In genomic region chr15:55318588-55319494, GRCh38 we compare ENCODE assay signal across 1 cellular context.
TF ChIP-seq lines count a peak whose summit lies in the region.

Gene PIGB, plus strand, starts transcription at chr15:55319222. Its CDS starts 29 bp downstream, at chr15:55319251.
Gene PIGBOS1, minus strand, starts transcription at chr15:55319123. Its CDS starts 1,331 bp downstream, at chr15:55317792.

TF ChIP-seq in K562, 482 proteins besides CTCF, POLR2A, EP300 and RAD21 (continued from another document and continues in another):
- TF ChIP-seq SUPT5H (IDR thresholded peaks at IDR 0.05) = peak; percentile 89
- no peak for TF ChIP-seq FIP1L1 (IDR thresholded peaks at IDR 0.05; ENCODE audit: low read depth, low read length, poor library complexity, severe bottlenecking)
- no peak for TF ChIP-seq CAMTA2 (CRISPR knock-in tag; conservative IDR thresholded peaks at IDR 0.05)
- TF ChIP-seq PPARD (CRISPR knock-in tag; IDR thresholded peaks at IDR 0.05) = no peak
- TF ChIP-seq SMAD4 (CRISPR knock-in tag; conservative IDR thresholded peaks at IDR 0.05) = 0 out of 2 replicates have a peak, but pooled peaks have one; percentile 36
- peak; percentile 52; the same call in 1 of the 2 replicates for TF ChIP-seq ZNF511 (CRISPR knock-in tag; IDR thresholded peaks at IDR 0.05)
- no peak for TF ChIP-seq U2AF2 (optimal IDR thresholded peaks at IDR 0.05; ENCODE audit: low read depth, low read length)
- no peak for TF ChIP-seq IRF1 (CRISPR knock-in tag; IDR thresholded peaks at IDR 0.05; ENCODE audit: borderline replicate concordance)
- TF ChIP-seq ZNF174 (CRISPR knock-in tag; IDR thresholded peaks at IDR 0.05) = no peak
- no peak for TF ChIP-seq THAP12 (CRISPR knock-in tag; IDR thresholded peaks at IDR 0.05)
- TF ChIP-seq TCFL5 (CRISPR knock-in tag; conservative IDR thresholded peaks at IDR 0.05) = no peak
- TF ChIP-seq KLF13 (tag; IDR thresholded peaks at IDR 0.05; ENCODE audit: borderline replicate concordance, low read depth) = peak; percentile 48; the same call in 1 of the 2 replicates
- TF ChIP-seq CXXC5 (CRISPR knock-in tag; IDR thresholded peaks at IDR 0.05) = peak; percentile 85
- peak; percentile 92 for TF ChIP-seq POU5F1 (IDR thresholded peaks at IDR 0.05; ENCODE audit: borderline replicate concordance, low read depth, low read length, partially characterized antibody)
- peak; percentile 52; the same call in 1 of the 2 replicates for TF ChIP-seq DEAF1 (CRISPR knock-in tag; IDR thresholded peaks at IDR 0.05)
- peak; percentile 17; the same call in 1 of the 2 replicates for TF ChIP-seq NBN (IDR thresholded peaks at IDR 0.05; ENCODE audit: low read depth)
- no peak; the same call in 1 of the 2 replicates for TF ChIP-seq AFF4 (CRISPR knock-in tag; IDR thresholded peaks at IDR 0.05)
- TF ChIP-seq BRF1 (IDR thresholded peaks at IDR 0.05; ENCODE audit: borderline replicate concordance, extremely low read depth, insufficient read length) = no peak
- TF ChIP-seq PRDM10 (IDR thresholded peaks at IDR 0.05; ENCODE audit: partially characterized antibody) = peak; percentile 93
- no peak for TF ChIP-seq ZFP36 (IDR thresholded peaks at IDR 0.05; ENCODE audit: low read depth, low read length, partially characterized antibody)
- no peak for TF ChIP-seq COPS2 (conservative IDR thresholded peaks at IDR 0.05)
- no peak for TF ChIP-seq HINFP (tag; conservative IDR thresholded peaks at IDR 0.05; ENCODE audit: low read depth)
- no peak for TF ChIP-seq ERF (CRISPR knock-in tag; IDR thresholded peaks at IDR 0.05)
- no peak for TF ChIP-seq ATF2 (CRISPR knock-in tag; IDR thresholded peaks at IDR 0.05)
- no peak for TF ChIP-seq IRF9 (tag; IDR thresholded peaks at IDR 0.05)
- peak; percentile 89 for TF ChIP-seq EHMT2 (IDR thresholded peaks at IDR 0.05)
- TF ChIP-seq SIX5 (IDR thresholded peaks at IDR 0.05; ENCODE audit: borderline replicate concordance in 1 of 2, insufficient read depth in 1 of 2, low read depth in 1 of 2, low read length in 2 of 2) = no peak
- TF ChIP-seq PRMT5 (CRISPR knock-in tag; IDR thresholded peaks at IDR 0.05) = no peak
- peak; percentile 30; the same call in 1 of the 2 replicates for TF ChIP-seq PHB2 (IDR thresholded peaks at IDR 0.05; ENCODE audit: low read depth)
- TF ChIP-seq BHLHE40 (IDR thresholded peaks at IDR 0.05; ENCODE audit: low read length) = peak; percentile 6; the same call in 1 of the 2 replicates
- TF ChIP-seq ASH1L (IDR thresholded peaks at IDR 0.05; ENCODE audit: borderline replicate concordance, low read depth, partially characterized antibody) = peak; percentile 40
- peak in 1 of 2 experiments; percentile 59; a peak in 1 of 4 replicates for TF ChIP-seq KDM4B (IDR thresholded peaks at IDR 0.05; ENCODE audit: borderline replicate concordance in 2 of 2, low read depth in 1 of 2)
- peak in 1 of 3 experiments; percentile 81; a peak in 2 of 6 replicates for TF ChIP-seq ZBTB11 (CRISPR knock-in tag; IDR thresholded peaks at IDR 0.05)
